31 cellular contexts compared by ENCODE assay signal in genomic region chr5:39628348-39628747, GRCh38.
DNase-seq lines count a peak whose midpoint lies in the region; ATAC-seq, FAIRE-seq and TF ChIP-seq lines count a peak whose summit lies in the region.
"Had no signal": no experiment of that assay in that cellular context is flagged by ENCODE, and none has a peak within 500 bp of the region (broad histone marks: within the 10 kb centered on the region; RNA-seq: fewer than 3 reads in every experiment).

No MANE protein-coding gene starts in this region.

- intact Hi-C loops in K562 (cut with micrococcal nuclease): no loop called here

- H3K27ac ChIP-seq in K562 (ENCODE audit: extremely low read depth, low read depth, low read length): no peak overlapping the region
- H3K27ac ChIP-seq in neural cell (ENCODE audit: low read length): peak overlapping the region; percentile 91
- no peak overlapping the region for H3K27ac ChIP-seq in suprapubic skin
- H3K27ac ChIP-seq: 22Rv1; A549; BLaER1; BLaER1 treated with 17β-estradiol and CSF1 and Interleukin-3, amounts not matched to agents 10 nM and 100 nM; C4-2B had no signal

- in situ Hi-C loops in K562 (cut with MboI): no loop called here

- H3K9ac ChIP-seq in K562 (ENCODE audit: insufficient read depth in 1 of 2, low read depth in 2 of 2, low read length in 2 of 2) (no peak overlapping the region), neural cell (ENCODE audit: low read length) (peak overlapping the region; percentile 26)
- H3K9ac ChIP-seq: BLaER1; BLaER1 treated with 17β-estradiol and CSF1 and Interleukin-3, amounts not matched to agents 10 nM and 100 nM had no signal

- H3K4me3 ChIP-seq in K562 (no peak overlapping the region), neural cell (ENCODE audit: low read length) (peak overlapping the region; percentile 39), suprapubic skin (no peak overlapping the region)
- H3K4me3 ChIP-seq: A549; BLaER1; BLaER1 treated with 17β-estradiol and CSF1 and Interleukin-3, amounts not matched to agents 10 nM and 100 nM had no signal

- H3K79me2 ChIP-seq in K562 (ENCODE audit: control insufficient read depth, insufficient read depth, low read length) (no peaks in the 10 kb centered on the region), neural cell (replicated peaks; ENCODE audit: insufficient read depth, low read length) (no peaks in the 10 kb centered on the region)

- H3K9me3 ChIP-seq in K562 (replicated peaks; ENCODE audit: control insufficient read depth, insufficient read depth, low read depth, low read length): no peaks in the 10 kb centered on the region
- H3K9me3 ChIP-seq in neural cell (ENCODE audit: low read length): no peaks in the 10 kb centered on the region
- H3K9me3 ChIP-seq in suprapubic skin: no peaks in the 10 kb centered on the region
- H3K9me3 ChIP-seq: A549, BE2C had no signal

- no peak for ATAC-seq in K562
- ATAC-seq: A549; CD8-positive, alpha-beta T cell had no signal

- TF ChIP-seq RAD21 in K562 (CRISPR knock-in tag; conservative IDR thresholded peaks at IDR 0.05 in 1 of 2, IDR thresholded peaks at IDR 0.05 in 1 of 2): no peak
- no peak for TF ChIP-seq RAD21 in neural cell (conservative IDR thresholded peaks at IDR 0.05)

- H3K36me3 ChIP-seq in K562 (ENCODE audit: control insufficient read depth, insufficient read depth, low read length) (no peaks in the 10 kb centered on the region), neural cell (ENCODE audit: insufficient read depth, low read length) (no peaks in the 10 kb centered on the region), suprapubic skin (no peaks in the 10 kb centered on the region)
- H3K36me3 ChIP-seq: BE2C; BLaER1; BLaER1 treated with 17β-estradiol and CSF1 and Interleukin-3, amounts not matched to agents 10 nM and 100 nM had no signal

- no peak for TF ChIP-seq EP300 in K562 (IDR thresholded peaks at IDR 0.05; ENCODE audit: low read length)
- peak; percentile 96 for TF ChIP-seq EP300 in neural cell (conservative IDR thresholded peaks at IDR 0.05; ENCODE audit: poor library complexity, severe bottlenecking)
- TF ChIP-seq EP300 in suprapubic skin (IDR thresholded peaks at IDR 0.05): no peak

- BruUV-seq in K562 (replicated peaks; lab: Mats Ljungman, UMichigan): no TSS peak

- 0% methylated on average over 2 of the region's 2 CpGs for WGBS in K562 (ENCODE audit: insufficient coverage, low coverage, missing lambda C conversion rate)
- 85% methylated on average over 2 of the region's 2 CpGs for WGBS in suprapubic skin

- TF ChIP-seq CTCF in K562 (IDR thresholded peaks at IDR 0.05 in 2 of 3, conservative IDR thresholded peaks at IDR 0.05 in 1 of 3; ENCODE audit: insufficient read depth in 2 of 3, low read depth in 1 of 3, low read length in 3 of 3) (no peak), neural cell (IDR thresholded peaks at IDR 0.05; ENCODE audit: poor library complexity, severe bottlenecking) (no peak), suprapubic skin (IDR thresholded peaks at IDR 0.05) (no peak)

- no peaks in the 10 kb centered on the region for H3K4me1 ChIP-seq in K562 (replicated peaks in 1 of 2; ENCODE audit: control insufficient read depth in 2 of 2, insufficient read depth in 2 of 2, low read length in 2 of 2)
- peaks cover 9% of the 10 kb centered on the region for H3K4me1 ChIP-seq in suprapubic skin
- H3K4me1 ChIP-seq: BE2C had no signal

- CTCF ChIA-PET in K562 (lab: Yijun Ruan, JAX; ENCODE audit: low intra/inter-chr PET ratio): no interaction called here

- H4K20me1 ChIP-seq in K562 (replicated peaks; ENCODE audit: control insufficient read depth, insufficient read depth, low read length) (no peaks in the 10 kb centered on the region), neural cell (ENCODE audit: insufficient read depth) (no peaks in the 10 kb centered on the region)
- H4K20me1 ChIP-seq: BLaER1; BLaER1 treated with 17β-estradiol and CSF1 and Interleukin-3, amounts not matched to agents 10 nM and 100 nM had no signal

- H3K27me3 ChIP-seq in K562 (ENCODE audit: control insufficient read depth in 2 of 2, insufficient read depth in 2 of 2, low read length in 2 of 2) (no peaks in the 10 kb centered on the region; a peak in 1 of 5 replicates), neural cell (ENCODE audit: insufficient read depth, low read depth, low read length) (no peaks in the 10 kb centered on the region), suprapubic skin (no peaks in the 10 kb centered on the region)
- H3K27me3 ChIP-seq: BE2C; BLaER1; BLaER1 treated with 17β-estradiol and CSF1 and Interleukin-3, amounts not matched to agents 10 nM and 100 nM had no signal

- H3K4me2 ChIP-seq in K562 (ENCODE audit: insufficient read depth, low read length) (no peak overlapping the region), neural cell (ENCODE audit: low read length) (peak overlapping the region; percentile 35)
- H3K4me2 ChIP-seq: A549; BLaER1; BLaER1 treated with 17β-estradiol and CSF1 and Interleukin-3, amounts not matched to agents 10 nM and 100 nM had no signal

- peaks cover 12% of the 10 kb centered on the region for H3F3A ChIP-seq in neural cell (ENCODE audit: insufficient read depth, low read length, poor library complexity, severe bottlenecking)

- FAIRE-seq in K562 (lab: Jason Lieb, UNC): no peak
- FAIRE-seq: A204.1, A549, D721Med had no signal

- H2AFZ ChIP-seq in K562 (ENCODE audit: low read depth, low read length) (no peak overlapping the region), neural cell (ENCODE audit: low read depth, low read length) (no peak overlapping the region)

- DNase-seq in K562 (ENCODE audit: extremely low read depth in 1 of 4, low spot score in 3 of 4): no peak
- DNase-seq in HT-29 (ENCODE audit: low spot score): no peak
- no peak for DNase-seq in suprapubic skin (ENCODE audit: low spot score in 2 of 2)
- DNase-seq: 8988T; ACHN; AML-193; BE2C; C1 segment of cervical spinal cord; Caco-2; Calu3; CD4-positive, alpha-beta memory T cell; CD4-positive, alpha-beta T cell; CD4-positive, CD25-positive, alpha-beta regulatory T cell; CD8-positive, alpha-beta memory T cell; CD8-positive, alpha-beta T cell; COR-L47; DMS 273 treated with DMSO at 0.1 percent for 48 hours; DMS153; DMS53; DMS79; DMS79 treated with DMSO at 0.1 percent for 48 hours; DND-41; EL had no signal

- TF ChIP-seq POLR2A in K562 (conservative IDR thresholded peaks at IDR 0.05) (no peak), suprapubic skin (IDR thresholded peaks at IDR 0.05) (no peak)

- no peaks in the 10 kb centered on the region for H3K9me1 ChIP-seq in K562 (ENCODE audit: control insufficient read depth, insufficient read depth, low read length)

- H3K9me2 ChIP-seq in neural cell (ENCODE audit: insufficient read depth, low read length): no peaks in the 10 kb centered on the region

- POLR2A ChIA-PET in K562 (lab: Yijun Ruan, JAX): no interaction called here

TF ChIP-seq in K562, 482 proteins besides CTCF, POLR2A, EP300 and RAD21 (continues in another document):
- TF ChIP-seq CHAMP1 (IDR thresholded peaks at IDR 0.05) (no peak), RFX1 (IDR thresholded peaks at IDR 0.05) (peak; percentile 48)

TF ChIP-seq in neural cell, 6 proteins besides CTCF, POLR2A, EP300 and RAD21:
- TF ChIP-seq REST (IDR thresholded peaks at IDR 0.05; ENCODE audit: borderline replicate concordance): peak; percentile 77
- peak; percentile 73 for TF ChIP-seq POLR2AphosphoS5 (IDR thresholded peaks at IDR 0.05)
- TF ChIP-seq MXI1 (conservative IDR thresholded peaks at IDR 0.05; ENCODE audit: poor library complexity, severe bottlenecking): no peak
